ENCODE assay signal across 8 cellular contexts in the genomic region with DNA sequence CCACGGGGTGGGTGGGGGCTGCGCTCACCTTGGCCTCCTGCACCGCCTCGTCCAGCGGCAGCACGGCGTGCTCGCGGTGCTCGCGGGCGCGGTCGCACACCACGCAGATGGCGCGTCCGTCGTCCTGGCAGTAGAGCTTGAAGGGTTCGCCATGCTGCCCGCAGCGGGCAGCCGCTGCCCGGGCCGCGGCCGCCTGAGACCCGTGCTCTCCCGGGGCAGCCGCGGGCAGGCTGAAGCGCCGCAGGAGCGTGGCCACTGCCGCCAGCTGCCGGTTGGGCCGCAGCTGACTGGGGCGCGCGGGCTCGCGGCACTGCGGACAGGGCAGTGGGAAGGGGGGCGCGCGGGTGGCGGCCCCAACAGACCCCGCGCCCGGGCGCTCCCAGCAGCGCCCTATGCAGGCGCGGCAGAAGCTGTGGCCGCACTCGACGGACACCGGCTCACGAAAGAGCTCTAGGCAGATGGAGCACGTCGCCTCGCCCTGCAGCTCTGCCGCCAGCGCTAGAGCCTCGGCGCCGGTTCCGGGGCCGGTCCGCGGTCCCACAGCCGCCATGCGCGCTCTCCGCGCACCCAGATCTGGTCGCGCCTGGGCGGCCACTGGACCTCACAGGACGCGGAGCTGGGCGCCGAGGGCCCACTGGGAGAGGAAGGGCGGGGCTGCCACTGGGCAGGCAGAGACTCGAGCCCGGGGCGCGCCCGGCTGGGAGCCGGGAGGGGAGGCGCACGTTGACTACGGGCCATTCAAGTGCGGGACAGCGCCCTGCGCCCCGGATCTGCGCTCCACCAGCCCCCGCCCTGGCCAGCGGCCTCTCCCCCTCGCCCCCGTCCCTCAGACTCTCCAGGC. TPM values are rescaled to one million over a fixed set of nuclear protein-coding genes. Genes with fewer than 3 reads are reported as not detected.
DNase-seq lines count a peak whose midpoint lies in the region; ATAC-seq, FAIRE-seq and TF ChIP-seq lines count a peak whose summit lies in the region.

A gene (minus strand): TSS at position 636 of the 841 bp plus-strand sequence. CDS start 86 bp downstream, at position 550.

- WGBS in mesendoderm (ENCODE audit: extremely low coverage, insufficient coverage, low lambda C conversion rate): no CpG with 5 or more reads among the region's 102 CpGs
- under 1% methylated on average over 102 of the region's 102 CpGs for WGBS in urinary bladder

- TF ChIP-seq CTCF in Caco-2 (IDR thresholded peaks at IDR 0.05; ENCODE audit: insufficient read depth in 1 of 2, low read depth in 1 of 2, low read length in 1 of 2, severe bottlenecking in 1 of 2, unreplicated experiment in 1 of 2) (no peak), OCI-LY3 (IDR thresholded peaks at IDR 0.05; ENCODE audit: low read depth, low read length) (no peak)

- peak within 1 kb of the TSS; percentile 53 for H2AFZ ChIP-seq in OCI-LY3 (ENCODE audit: low read depth, low read length)

- no peaks in the 10 kb centered on the region; the same call in 1 of the 2 replicates for H3K27me3 ChIP-seq in Caco-2 (replicated peaks; ENCODE audit: control insufficient read depth, insufficient read depth, low read length)
- H3K27me3 ChIP-seq in OCI-LY3 (ENCODE audit: low read depth, low read length): peaks cover 4% of the 10 kb centered on the region; the same call in 1 of the 2 replicates
- peaks cover 25% of the 10 kb centered on the region for H3K27me3 ChIP-seq in mesendoderm (ENCODE audit: insufficient read depth, low read length, poor library complexity)

- peaks cover 35% of the 10 kb centered on the region for H3K36me3 Mint-ChIP-seq in Caco-2 (ENCODE audit: insufficient read depth, unreplicated experiment)
- peaks cover 10% of the 10 kb centered on the region for H3K36me3 Mint-ChIP-seq in dendritic cell treated with granulocyte-macrophage colony-stimulating factor and Interleukin-4, amounts not matched to agents 40 ng/mL and 50 ng/mL, for 4 days (ENCODE audit: low read depth)

- H3K4me1 ChIP-seq in Caco-2: no peaks in the 10 kb centered on the region
- H3K4me1 ChIP-seq in OCI-LY3 (ENCODE audit: low read length): peaks cover 11% of the 10 kb centered on the region
- no peaks in the 10 kb centered on the region for H3K4me1 ChIP-seq in mesendoderm (ENCODE audit: control insufficient read depth, low read depth, low read length)
- H3K4me1 ChIP-seq in urinary bladder (ENCODE audit: insufficient read depth): peaks cover 3% of the 10 kb centered on the region

- DNase-seq in Caco-2 (peak in 1 of 2 experiments; percentile 45), mesendoderm (no peak), frontal cortex (ENCODE audit: low spot score in 2 of 2) (no peak)

- H3K23ac ChIP-seq in mesendoderm (ENCODE audit: low read length): no peak within 1 kb of the TSS

- H3K4me3 ChIP-seq in Caco-2 (ENCODE audit: low read depth, low read length) (peak within 1 kb of the TSS; percentile 50), OCI-LY3 (ENCODE audit: low read length) (peak within 1 kb of the TSS; percentile 84), mesendoderm (ENCODE audit: low read length) (peak within 1 kb of the TSS; percentile 33), urinary bladder (ENCODE audit: low read depth, low read length) (peak within 1 kb of the TSS; percentile 47)

- H3K9me3 Mint-ChIP-seq in Caco-2 (ENCODE audit: unreplicated experiment): no peaks in the 10 kb centered on the region
- no peaks in the 10 kb centered on the region for H3K9me3 Mint-ChIP-seq in dendritic cell treated with granulocyte-macrophage colony-stimulating factor and Interleukin-4, amounts not matched to agents 40 ng/mL and 50 ng/mL, for 4 days

- no peaks in the 10 kb centered on the region for H3K79me2 ChIP-seq in OCI-LY3 (ENCODE audit: low read length)
- H3K79me2 ChIP-seq in mesendoderm (ENCODE audit: control insufficient read depth, insufficient read depth, low read length): no peaks in the 10 kb centered on the region

- no peak within 1 kb of the TSS for H3K27ac Mint-ChIP-seq in Caco-2 (ENCODE audit: unreplicated experiment)
- peak within 1 kb of the TSS; percentile 70 for H3K27ac Mint-ChIP-seq in dendritic cell treated with granulocyte-macrophage colony-stimulating factor and Interleukin-4, amounts not matched to agents 40 ng/mL and 50 ng/mL, for 4 days

- POLR2A ChIA-PET in Caco-2 (lab: Charles Lee): interaction anchor here (1.0 kb wide), 1 partner anchor 13 kb away, joined by 5 read pairs; no protein-coding TSS in a partner anchor

- no peak within 1 kb of the TSS for H2BK120ac ChIP-seq in mesendoderm (ENCODE audit: low read depth, low read length)

- no peak within 1 kb of the TSS for H3K18ac ChIP-seq in mesendoderm (ENCODE audit: low read length)

- peaks cover 28% of the 10 kb centered on the region for H3K4me1 Mint-ChIP-seq in Caco-2 (ENCODE audit: low read depth, unreplicated experiment)
- peaks cover 60% of the 10 kb centered on the region for H3K4me1 Mint-ChIP-seq in dendritic cell treated with granulocyte-macrophage colony-stimulating factor and Interleukin-4, amounts not matched to agents 40 ng/mL and 50 ng/mL, for 4 days (ENCODE audit: low read depth)

- peak within 1 kb of the TSS; percentile 82 for H3K4me3 Mint-ChIP-seq in Caco-2 (ENCODE audit: unreplicated experiment)
- H3K4me3 Mint-ChIP-seq in dendritic cell treated with granulocyte-macrophage colony-stimulating factor and Interleukin-4, amounts not matched to agents 40 ng/mL and 50 ng/mL, for 4 days: peak within 1 kb of the TSS; percentile 89

- H4K8ac ChIP-seq in mesendoderm (ENCODE audit: low read depth, low read length): no peak within 1 kb of the TSS

- H3K4ac ChIP-seq in mesendoderm (ENCODE audit: low read depth, low read length): no peak within 1 kb of the TSS

- peaks cover 15% of the 10 kb centered on the region for H3K27me3 Mint-ChIP-seq in Caco-2 (ENCODE audit: insufficient read depth, unreplicated experiment)
- peaks cover 20% of the 10 kb centered on the region for H3K27me3 Mint-ChIP-seq in dendritic cell treated with granulocyte-macrophage colony-stimulating factor and Interleukin-4, amounts not matched to agents 40 ng/mL and 50 ng/mL, for 4 days

- ATAC-seq in HG03439 (IDR thresholded peaks at IDR 0.05; ENCODE audit: unreplicated experiment): no peak
- no peak for ATAC-seq in HG03521 (IDR thresholded peaks at IDR 0.05; ENCODE audit: unreplicated experiment)

- no peak within 1 kb of the TSS for H2BK15ac ChIP-seq in mesendoderm (replicated peaks; ENCODE audit: low read depth)

- H3K27ac ChIP-seq in OCI-LY3 (ENCODE audit: low read length) (no peak within 1 kb of the TSS), mesendoderm (ENCODE audit: low read depth, low read length) (no peak within 1 kb of the TSS), urinary bladder (ENCODE audit: low read depth) (no peak within 1 kb of the TSS)

- no peaks in the 10 kb centered on the region for H3K79me1 ChIP-seq in mesendoderm (ENCODE audit: low read length)

- intact Hi-C loops in Caco-2 (cut with micrococcal nuclease; ENCODE audit: unreplicated experiment): no loop called here
- intact Hi-C loops in dendritic cell treated with granulocyte-macrophage colony-stimulating factor and Interleukin-4, amounts not matched to agents 40 ng/mL and 50 ng/mL, for 4 days (cut with micrococcal nuclease): loop anchor here (1.0 to 5.0 kb wide), 2 partner anchors 13 to 32 kb away; no protein-coding TSS in a partner anchor

- H4K20me1 ChIP-seq in OCI-LY3 (ENCODE audit: insufficient read depth, low read length): no peaks in the 10 kb centered on the region; the same call in 1 of the 2 replicates

- CTCF ChIA-PET in Caco-2 (lab: Charles Lee): interaction anchor here (0.7 to 3.3 kb wide), 4 partner anchors 13 to 37 kb away, joined by 3 to 12 read pairs (median 4); no protein-coding TSS in a partner anchor

- H3K9ac ChIP-seq in OCI-LY3 (ENCODE audit: low read length) (peak within 1 kb of the TSS; percentile 50), mesendoderm (ENCODE audit: low read length) (peak within 1 kb of the TSS; percentile 66)

- H3K9me3 ChIP-seq in Caco-2 (no peaks in the 10 kb centered on the region), OCI-LY3 (ENCODE audit: insufficient read depth, low read length) (no peaks in the 10 kb centered on the region)

- FAIRE-seq in frontal cortex (lab: Jason Lieb, UNC): no peak

- no peak within 1 kb of the TSS for H2AK5ac ChIP-seq in mesendoderm (ENCODE audit: low read length)

- H3K36me3 ChIP-seq in Caco-2 (ENCODE audit: control insufficient read depth, insufficient read depth, low read length) (no peaks in the 10 kb centered on the region), OCI-LY3 (replicated peaks; ENCODE audit: low read depth, low read length) (no peaks in the 10 kb centered on the region), mesendoderm (ENCODE audit: control insufficient read depth, insufficient read depth, low read length) (no peaks in the 10 kb centered on the region), urinary bladder (ENCODE audit: insufficient read depth) (no peaks in the 10 kb centered on the region)

- H4K5ac ChIP-seq in mesendoderm (ENCODE audit: low read length): no peak within 1 kb of the TSS

- H3K4me2 ChIP-seq in OCI-LY3 (ENCODE audit: low read length) (peak within 1 kb of the TSS; percentile 79), mesendoderm (ENCODE audit: low read length) (peak within 1 kb of the TSS; percentile 88)

- no peak within 1 kb of the TSS for H2BK5ac ChIP-seq in mesendoderm (ENCODE audit: low read length)

- peak within 1 kb of the TSS; percentile 64 for H3K56ac ChIP-seq in mesendoderm (ENCODE audit: low read length)

- no TSS peak for BruUV-seq in Caco-2 (replicated peaks; lab: Mats Ljungman, UMichigan)

RNA-seq across cellular contexts. Expression of the gene that starts here (rescaled TPM):
- 0.86 and 1.0 TPM in 2 replicates for total RNA-seq in Caco-2 (2022)
- 0.04 TPM for polyA plus RNA-seq in mesendoderm (2013, experiment 1 of 2)
- polyA plus RNA-seq in mesendoderm (2013, experiment 2 of 2): 0.06 TPM
- 1.2 TPM for total RNA-seq in urinary bladder
- polyA plus RNA-seq in urinary bladder: 3.7 TPM
- total RNA-seq in frontal cortex: 2.0 TPM

Comparison
In these comparisons a context has a peak if more than half of its experiments do, and no peak if none do; other contexts are left out.
1. H3K4me3 ChIP-seq: peak in every context shown above with its lines; median percentile 84 in OCI-LY3; 50 in Caco-2; 47 in urinary bladder; 33 in mesendoderm.